ENCODE assay signal across 8 cellular contexts in the genomic region with DNA sequence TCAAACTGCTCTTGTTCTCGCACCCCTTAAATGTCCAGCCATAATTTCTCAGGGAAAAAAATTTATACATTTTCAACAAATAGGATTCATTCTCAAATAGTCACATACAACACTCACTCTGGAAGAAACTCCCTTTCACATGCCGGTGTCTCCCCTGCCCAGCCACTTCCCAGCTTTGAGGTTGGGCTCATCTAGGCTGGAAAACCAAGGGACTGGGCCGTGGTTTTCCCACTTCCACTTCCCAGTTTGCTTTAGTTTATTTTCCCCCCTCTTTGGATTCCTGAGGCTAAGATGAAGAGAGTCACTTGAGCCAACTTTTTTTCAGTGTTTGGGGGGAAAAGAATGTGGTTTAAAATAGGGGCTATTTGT. TPM values are rescaled to one million over a fixed set of nuclear protein-coding genes. Genes with fewer than 3 reads are reported as not detected.
DNase-seq lines count a peak whose midpoint lies in the region; ATAC-seq and TF ChIP-seq lines count a peak whose summit lies in the region.

No MANE protein-coding gene starts in this region.

- ATAC-seq in stimulated activated memory B cell treated with anti-CD40 and anti-IgM and Interleukin-4, amounts not matched to agents 10 μg/mL and 1 μg/mL and 100 μg/mL, for 72 hours, result no peak

- peaks cover 20% of the 10 kb centered on the region for H3K36me3 Mint-ChIP-seq in activated CD4-positive, alpha-beta T cell treated with anti-CD3 and anti-CD28 coated beads, Interleukin-2, amount 10 ng/mL, durations not matched to agents 24 days and 14 days (ENCODE audit: low read depth)
- peaks cover 6% of the 10 kb centered on the region for H3K36me3 Mint-ChIP-seq in endothelial cell (ENCODE audit: low read depth, unreplicated experiment)
- H3K36me3 Mint-ChIP-seq in stimulated activated memory B cell treated with anti-CD40 and anti-IgM and Interleukin-4, amounts not matched to agents 10 μg/mL and 1 μg/mL and 100 μg/mL, for 72 hours, result no peaks in the 10 kb centered on the region

- no peaks in the 10 kb centered on the region for H3K9me3 Mint-ChIP-seq in activated CD4-positive, alpha-beta T cell treated with anti-CD3 and anti-CD28 coated beads, Interleukin-2, amount 10 ng/mL, durations not matched to agents 24 days and 14 days
- H3K9me3 Mint-ChIP-seq in endothelial cell (ENCODE audit: unreplicated experiment), result no peaks in the 10 kb centered on the region
- H3K9me3 Mint-ChIP-seq in stimulated activated memory B cell treated with anti-CD40 and anti-IgM and Interleukin-4, amounts not matched to agents 10 μg/mL and 1 μg/mL and 100 μg/mL, for 72 hours, result no peaks in the 10 kb centered on the region

- peaks cover 2% of the 10 kb centered on the region for H3K27me3 Mint-ChIP-seq in activated CD4-positive, alpha-beta T cell treated with anti-CD3 and anti-CD28 coated beads, Interleukin-2, amount 10 ng/mL, durations not matched to agents 24 days and 14 days
- peaks cover 4% of the 10 kb centered on the region for H3K27me3 Mint-ChIP-seq in endothelial cell (ENCODE audit: unreplicated experiment)
- H3K27me3 Mint-ChIP-seq in stimulated activated memory B cell treated with anti-CD40 and anti-IgM and Interleukin-4, amounts not matched to agents 10 μg/mL and 1 μg/mL and 100 μg/mL, for 72 hours, result no peaks in the 10 kb centered on the region

- DNase-seq in activated CD4-positive, alpha-beta T cell treated with anti-CD3 and anti-CD28 coated beads, Interleukin-2, amount 10 ng/mL, durations not matched to agents 24 days and 14 days, result no peak
- DNase-seq in activated CD4-positive, alpha-beta T cell treated with anti-CD3 and anti-CD28 coated beads for 48 hours, result no peak
- peak; percentile 27 for DNase-seq in RPMI7951 (ENCODE audit: low read depth)
- DNase-seq in endothelial cell (ENCODE audit: low spot score), result no peak
- no peak for DNase-seq in iPS-NIHi11 (ENCODE audit: low spot score)
- DNase-seq in activated effector memory CD4-positive, alpha-beta T cell treated with Interleukin-2 at 50 U/mL for 16 hours, result no peak
- DNase-seq in NCI-H526 treated with DMSO at 0.1 percent for 48 hours (lab: John Stamatoyannopoulos, UW), result no peak

- no peak for TF ChIP-seq CTCF in endothelial cell (IDR thresholded peaks at IDR 0.05; ENCODE audit: unreplicated experiment)

- peak overlapping the region; percentile 94 for H3K4me3 Mint-ChIP-seq in activated CD4-positive, alpha-beta T cell treated with anti-CD3 and anti-CD28 coated beads, Interleukin-2, amount 10 ng/mL, durations not matched to agents 24 days and 14 days
- peak overlapping the region; percentile 100 for H3K4me3 Mint-ChIP-seq in endothelial cell (ENCODE audit: unreplicated experiment)
- H3K4me3 Mint-ChIP-seq in stimulated activated memory B cell treated with anti-CD40 and anti-IgM and Interleukin-4, amounts not matched to agents 10 μg/mL and 1 μg/mL and 100 μg/mL, for 72 hours, result peak overlapping the region; percentile 99

- peaks cover 32% of the 10 kb centered on the region for H3K4me1 Mint-ChIP-seq in activated CD4-positive, alpha-beta T cell treated with anti-CD3 and anti-CD28 coated beads, Interleukin-2, amount 10 ng/mL, durations not matched to agents 24 days and 14 days
- H3K4me1 Mint-ChIP-seq in endothelial cell (ENCODE audit: unreplicated experiment), result peaks cover 15% of the 10 kb centered on the region
- H3K4me1 Mint-ChIP-seq in stimulated activated memory B cell treated with anti-CD40 and anti-IgM and Interleukin-4, amounts not matched to agents 10 μg/mL and 1 μg/mL and 100 μg/mL, for 72 hours, result peaks cover 44% of the 10 kb centered on the region

- peak overlapping the region; percentile 21 for H3K27ac Mint-ChIP-seq in activated CD4-positive, alpha-beta T cell treated with anti-CD3 and anti-CD28 coated beads, Interleukin-2, amount 10 ng/mL, durations not matched to agents 24 days and 14 days
- H3K27ac Mint-ChIP-seq in endothelial cell (ENCODE audit: unreplicated experiment), result peak overlapping the region; percentile 11
- H3K27ac Mint-ChIP-seq in stimulated activated memory B cell treated with anti-CD40 and anti-IgM and Interleukin-4, amounts not matched to agents 10 μg/mL and 1 μg/mL and 100 μg/mL, for 72 hours, result peak overlapping the region; percentile 97

- intact Hi-C loops in activated CD4-positive, alpha-beta T cell treated with anti-CD3 and anti-CD28 coated beads, Interleukin-2, amount 10 ng/mL, durations not matched to agents 24 days and 14 days (cut with micrococcal nuclease), result loop anchor here (2.0 kb wide), 1 partner anchor 322 kb away; a partner anchor contains a TSS

RNA-seq across cellular contexts. Expression of a gene that starts 0.5 kb away (rescaled TPM):
- total RNA-seq in activated CD4-positive, alpha-beta T cell treated with anti-CD3 and anti-CD28 coated beads, Interleukin-2, amount 10 ng/mL, durations not matched to agents 24 days and 14 days, result 66.3 and 75.5 TPM in 2 replicates
- 16.7 and 22.9 TPM in 2 replicates for total RNA-seq in RPMI7951 (2014; rRNA removed; shearing (Covaris generic))
- 69.5 TPM for total RNA-seq in endothelial cell (ENCODE audit: unreplicated experiment)

Comparison
In these comparisons a context has a peak if more than half of its experiments do, and no peak if none do; other contexts are left out.
1. H3K27ac Mint-ChIP-seq: peak in every context shown above with its lines; median percentile 97 in stimulated activated memory B cell treated with anti-CD40 and anti-IgM and Interleukin-4, amounts not matched to agents 10 μg/mL and 1 μg/mL and 100 μg/mL, for 72 hours; 21 in activated CD4-positive, alpha-beta T cell treated with anti-CD3 and anti-CD28 coated beads, Interleukin-2, amount 10 ng/mL, durations not matched to agents 24 days and 14 days; 11 in endothelial cell.